Comparison of ENCODE assay signal across 1 cellular context in the genomic region with DNA sequence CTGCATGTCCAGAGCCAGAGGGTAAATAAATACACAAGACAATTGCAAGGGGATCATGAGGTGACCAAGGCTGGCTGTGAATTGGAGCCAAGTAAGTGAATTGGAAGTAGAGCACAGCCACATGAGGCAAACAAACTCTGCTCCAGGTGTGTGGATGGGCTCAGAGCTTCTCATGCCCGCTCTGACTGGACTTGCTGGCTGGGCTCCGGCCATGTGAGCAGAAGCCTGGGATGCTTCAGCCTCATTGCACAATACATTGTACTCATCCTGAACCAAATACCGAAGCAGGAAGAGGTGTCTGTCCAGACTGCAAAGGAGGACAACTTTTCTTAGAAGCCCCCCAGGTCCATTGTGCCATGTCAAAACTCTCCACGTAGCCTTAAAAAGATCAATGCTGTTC.
TF ChIP-seq lines count a peak whose summit lies in the region.

No MANE protein-coding gene starts in this region.

TF ChIP-seq in A549, 52 proteins besides CTCF, POLR2A, EP300 and RAD21 (continued from another document):
- TF ChIP-seq, protein P1, sequence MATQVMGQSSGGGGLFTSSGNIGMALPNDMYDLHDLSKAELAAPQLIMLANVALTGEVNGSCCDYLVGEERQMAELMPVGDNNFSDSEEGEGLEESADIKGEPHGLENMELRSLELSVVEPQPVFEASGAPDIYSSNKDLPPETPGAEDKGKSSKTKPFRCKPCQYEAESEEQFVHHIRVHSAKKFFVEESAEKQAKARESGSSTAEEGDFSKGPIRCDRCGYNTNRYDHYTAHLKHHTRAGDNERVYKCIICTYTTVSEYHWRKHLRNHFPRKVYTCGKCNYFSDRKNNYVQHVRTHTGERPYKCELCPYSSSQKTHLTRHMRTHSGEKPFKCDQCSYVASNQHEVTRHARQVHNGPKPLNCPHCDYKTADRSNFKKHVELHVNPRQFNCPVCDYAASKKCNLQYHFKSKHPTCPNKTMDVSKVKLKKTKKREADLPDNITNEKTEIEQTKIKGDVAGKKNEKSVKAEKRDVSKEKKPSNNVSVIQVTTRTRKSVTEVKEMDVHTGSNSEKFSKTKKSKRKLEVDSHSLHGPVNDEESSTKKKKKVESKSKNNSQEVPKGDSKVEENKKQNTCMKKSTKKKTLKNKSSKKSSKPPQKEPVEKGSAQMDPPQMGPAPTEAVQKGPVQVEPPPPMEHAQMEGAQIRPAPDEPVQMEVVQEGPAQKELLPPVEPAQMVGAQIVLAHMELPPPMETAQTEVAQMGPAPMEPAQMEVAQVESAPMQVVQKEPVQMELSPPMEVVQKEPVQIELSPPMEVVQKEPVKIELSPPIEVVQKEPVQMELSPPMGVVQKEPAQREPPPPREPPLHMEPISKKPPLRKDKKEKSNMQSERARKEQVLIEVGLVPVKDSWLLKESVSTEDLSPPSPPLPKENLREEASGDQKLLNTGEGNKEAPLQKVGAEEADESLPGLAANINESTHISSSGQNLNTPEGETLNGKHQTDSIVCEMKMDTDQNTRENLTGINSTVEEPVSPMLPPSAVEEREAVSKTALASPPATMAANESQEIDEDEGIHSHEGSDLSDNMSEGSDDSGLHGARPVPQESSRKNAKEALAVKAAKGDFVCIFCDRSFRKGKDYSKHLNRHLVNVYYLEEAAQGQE (IDR thresholded peaks at IDR 0.05): no peak
